ENCODE assay signal across 1 cellular context in the genomic region with DNA sequence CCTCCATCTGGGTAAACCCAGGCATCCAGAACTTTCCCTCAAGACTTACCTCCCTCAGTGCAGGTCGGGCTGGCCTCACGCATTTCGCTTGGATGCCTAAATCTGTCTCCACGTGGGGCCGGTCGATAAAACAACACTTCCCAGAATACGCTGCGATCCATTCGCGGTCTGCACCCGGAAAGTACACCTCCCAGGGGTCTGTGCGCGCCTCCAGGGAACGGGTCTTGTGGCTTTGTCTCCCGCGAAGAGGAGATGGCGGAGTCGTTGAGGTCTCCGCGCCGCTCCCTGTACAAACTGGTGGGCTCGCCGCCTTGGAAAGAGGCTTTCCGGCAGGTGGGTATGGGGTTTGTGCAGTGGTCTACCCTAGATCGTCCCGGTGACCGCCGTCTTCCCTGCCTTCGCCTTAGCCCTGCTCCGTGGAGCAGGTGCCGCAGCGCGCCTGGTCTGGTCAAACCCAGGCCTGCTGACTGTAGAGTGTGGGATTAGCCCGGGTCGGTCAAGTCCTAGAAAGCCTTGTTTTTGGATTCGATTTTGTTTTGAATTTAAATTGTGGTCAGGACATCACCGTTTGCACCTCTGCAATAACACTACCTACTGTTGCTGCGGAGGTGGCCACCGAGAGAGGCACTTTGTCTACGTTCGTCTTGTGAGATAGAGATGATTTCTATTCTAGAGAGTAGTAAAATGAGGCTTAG.
A peak's percentile ranks its signal among the peaks of the same experiment; 100 is the strongest.
TF ChIP-seq lines count a peak whose summit lies in the region.

A gene with protein sequence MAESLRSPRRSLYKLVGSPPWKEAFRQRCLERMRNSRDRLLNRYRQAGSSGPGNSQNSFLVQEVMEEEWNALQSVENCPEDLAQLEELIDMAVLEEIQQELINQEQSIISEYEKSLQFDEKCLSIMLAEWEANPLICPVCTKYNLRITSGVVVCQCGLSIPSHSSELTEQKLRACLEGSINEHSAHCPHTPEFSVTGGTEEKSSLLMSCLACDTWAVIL (plus strand): TSS at position 224 of the 695 bp plus-strand sequence. CDS start 29 bp downstream, at position 253.

TF ChIP-seq in K562, 482 proteins besides CTCF, POLR2A, EP300 and RAD21 (continued from another document and continues in another):
- TF ChIP-seq, protein P1, sequence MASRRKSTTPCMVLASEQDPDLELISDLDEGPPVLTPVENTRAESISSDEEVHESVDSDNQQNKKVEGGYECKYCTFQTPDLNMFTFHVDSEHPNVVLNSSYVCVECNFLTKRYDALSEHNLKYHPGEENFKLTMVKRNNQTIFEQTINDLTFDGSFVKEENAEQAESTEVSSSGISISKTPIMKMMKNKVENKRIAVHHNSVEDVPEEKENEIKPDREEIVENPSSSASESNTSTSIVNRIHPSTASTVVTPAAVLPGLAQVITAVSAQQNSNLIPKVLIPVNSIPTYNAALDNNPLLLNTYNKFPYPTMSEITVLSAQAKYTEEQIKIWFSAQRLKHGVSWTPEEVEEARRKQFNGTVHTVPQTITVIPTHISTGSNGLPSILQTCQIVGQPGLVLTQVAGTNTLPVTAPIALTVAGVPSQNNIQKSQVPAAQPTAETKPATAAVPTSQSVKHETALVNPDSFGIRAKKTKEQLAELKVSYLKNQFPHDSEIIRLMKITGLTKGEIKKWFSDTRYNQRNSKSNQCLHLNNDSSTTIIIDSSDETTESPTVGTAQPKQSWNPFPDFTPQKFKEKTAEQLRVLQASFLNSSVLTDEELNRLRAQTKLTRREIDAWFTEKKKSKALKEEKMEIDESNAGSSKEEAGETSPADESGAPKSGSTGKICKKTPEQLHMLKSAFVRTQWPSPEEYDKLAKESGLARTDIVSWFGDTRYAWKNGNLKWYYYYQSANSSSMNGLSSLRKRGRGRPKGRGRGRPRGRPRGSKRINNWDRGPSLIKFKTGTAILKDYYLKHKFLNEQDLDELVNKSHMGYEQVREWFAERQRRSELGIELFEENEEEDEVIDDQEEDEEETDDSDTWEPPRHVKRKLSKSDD (conservative IDR thresholded peaks at IDR 0.05; ENCODE audit: low read length): no peak
- TF ChIP-seq, protein P2, sequence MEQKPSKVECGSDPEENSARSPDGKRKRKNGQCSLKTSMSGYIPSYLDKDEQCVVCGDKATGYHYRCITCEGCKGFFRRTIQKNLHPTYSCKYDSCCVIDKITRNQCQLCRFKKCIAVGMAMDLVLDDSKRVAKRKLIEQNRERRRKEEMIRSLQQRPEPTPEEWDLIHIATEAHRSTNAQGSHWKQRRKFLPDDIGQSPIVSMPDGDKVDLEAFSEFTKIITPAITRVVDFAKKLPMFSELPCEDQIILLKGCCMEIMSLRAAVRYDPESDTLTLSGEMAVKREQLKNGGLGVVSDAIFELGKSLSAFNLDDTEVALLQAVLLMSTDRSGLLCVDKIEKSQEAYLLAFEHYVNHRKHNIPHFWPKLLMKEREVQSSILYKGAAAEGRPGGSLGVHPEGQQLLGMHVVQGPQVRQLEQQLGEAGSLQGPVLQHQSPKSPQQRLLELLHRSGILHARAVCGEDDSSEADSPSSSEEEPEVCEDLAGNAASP (IDR thresholded peaks at IDR 0.05): no peak
- TF ChIP-seq, protein P3, sequence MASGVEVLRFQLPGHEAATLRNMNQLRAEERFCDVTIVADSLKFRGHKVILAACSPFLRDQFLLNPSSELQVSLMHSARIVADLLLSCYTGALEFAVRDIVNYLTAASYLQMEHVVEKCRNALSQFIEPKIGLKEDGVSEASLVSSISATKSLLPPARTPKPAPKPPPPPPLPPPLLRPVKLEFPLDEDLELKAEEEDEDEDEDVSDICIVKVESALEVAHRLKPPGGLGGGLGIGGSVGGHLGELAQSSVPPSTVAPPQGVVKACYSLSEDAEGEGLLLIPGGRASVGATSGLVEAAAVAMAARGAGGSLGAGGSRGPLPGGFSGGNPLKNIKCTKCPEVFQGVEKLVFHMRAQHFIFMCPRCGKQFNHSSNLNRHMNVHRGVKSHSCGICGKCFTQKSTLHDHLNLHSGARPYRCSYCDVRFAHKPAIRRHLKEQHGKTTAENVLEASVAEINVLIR (CRISPR knock-in tag; IDR thresholded peaks at IDR 0.05): no peak
- TF ChIP-seq XRCC3 (IDR thresholded peaks at IDR 0.05) (no peak), ZNF124 (CRISPR knock-in tag; IDR thresholded peaks at IDR 0.05) (no peak), BDP1 (IDR thresholded peaks at IDR 0.05; ENCODE audit: insufficient read depth, insufficient read length) (no peak), HDAC8 (tag; IDR thresholded peaks at IDR 0.05) (no peak), KDM2B (CRISPR knock-in tag; IDR thresholded peaks at IDR 0.05) (no peak), CCAR2 (IDR thresholded peaks at IDR 0.05; ENCODE audit: low read depth, low read length) (no peak), TARDBP (IDR thresholded peaks at IDR 0.05) (no peak), BACH1 (tag; IDR thresholded peaks at IDR 0.05) (no peak), ZNF384 (IDR thresholded peaks at IDR 0.05; ENCODE audit: low read depth, low read length) (no peak), GTF2E2 (tag; IDR thresholded peaks at IDR 0.05) (no peak), ZNF224 (CRISPR knock-in tag; IDR thresholded peaks at IDR 0.05) (no peak), NFIC (IDR thresholded peaks at IDR 0.05) (no peak), JUNB (CRISPR knock-in tag; conservative IDR thresholded peaks at IDR 0.05) (no peak), ZNF75A (CRISPR knock-in tag; IDR thresholded peaks at IDR 0.05) (no peak), RHOXF2B (CRISPR knock-in tag; conservative IDR thresholded peaks at IDR 0.05) (no peak), ARID1B (IDR thresholded peaks at IDR 0.05) (no peak), FOXK2 (conservative IDR thresholded peaks at IDR 0.05 in 1 of 2, IDR thresholded peaks at IDR 0.05 in 1 of 2; ENCODE audit: low read depth in 2 of 2) (peak; percentile 83 to 92), LCOR (CRISPR knock-in tag; IDR thresholded peaks at IDR 0.05) (0 out of 2 replicates have a peak, but pooled peaks have one; percentile 42), CSDE1 (IDR thresholded peaks at IDR 0.05) (no peak), YY1 (IDR thresholded peaks at IDR 0.05; ENCODE audit: borderline replicate concordance in 1 of 3, control insufficient read depth in 1 of 3, extremely low read depth in 1 of 3, insufficient read depth in 3 of 3, insufficient read length in 1 of 3, insufficient replicate concordance in 2 of 3, low read depth in 1 of 3, low read length in 2 of 3) (peak in 2 of 3 experiments; percentile 55 to 63), MYNN (IDR thresholded peaks at IDR 0.05) (no peak), MYNN (CRISPR knock-in tag; IDR thresholded peaks at IDR 0.05) (no peak), SUPT5H (IDR thresholded peaks at IDR 0.05) (peak; percentile 54), LEF1 (IDR thresholded peaks at IDR 0.05) (no peak), ZNF175 (CRISPR knock-in tag; IDR thresholded peaks at IDR 0.05; ENCODE audit: low read depth) (no peak), BRD4 (IDR thresholded peaks at IDR 0.05) (no peak), ZNF143 (CRISPR knock-in tag; IDR thresholded peaks at IDR 0.05) (peak; percentile 86), EP400 (IDR thresholded peaks at IDR 0.05) (peak; percentile 93), MIER1 (IDR thresholded peaks at IDR 0.05; ENCODE audit: low read depth) (no peak), ZNF253 (CRISPR knock-in tag; conservative IDR thresholded peaks at IDR 0.05) (no peak), ZBTB8A (IDR thresholded peaks at IDR 0.05; ENCODE audit: partially characterized antibody) (no peak), HOXB6 (CRISPR knock-in tag; IDR thresholded peaks at IDR 0.05; ENCODE audit: borderline replicate concordance) (no peak), ZNF699 (CRISPR knock-in tag; IDR thresholded peaks at IDR 0.05; ENCODE audit: insufficient replicate concordance) (no peak), ZNF197 (CRISPR knock-in tag; IDR thresholded peaks at IDR 0.05; ENCODE audit: low read depth) (no peak), GMEB1 (CRISPR knock-in tag; IDR thresholded peaks at IDR 0.05) (no peak), PML (IDR thresholded peaks at IDR 0.05; ENCODE audit: low read length) (peak; percentile 21; the same call in 1 of the 2 replicates), NFXL1 (CRISPR knock-in tag; IDR thresholded peaks at IDR 0.05) (no peak), ZFP1 (CRISPR knock-in tag; IDR thresholded peaks at IDR 0.05) (no peak)
- TF ChIP-seq, protein P4, sequence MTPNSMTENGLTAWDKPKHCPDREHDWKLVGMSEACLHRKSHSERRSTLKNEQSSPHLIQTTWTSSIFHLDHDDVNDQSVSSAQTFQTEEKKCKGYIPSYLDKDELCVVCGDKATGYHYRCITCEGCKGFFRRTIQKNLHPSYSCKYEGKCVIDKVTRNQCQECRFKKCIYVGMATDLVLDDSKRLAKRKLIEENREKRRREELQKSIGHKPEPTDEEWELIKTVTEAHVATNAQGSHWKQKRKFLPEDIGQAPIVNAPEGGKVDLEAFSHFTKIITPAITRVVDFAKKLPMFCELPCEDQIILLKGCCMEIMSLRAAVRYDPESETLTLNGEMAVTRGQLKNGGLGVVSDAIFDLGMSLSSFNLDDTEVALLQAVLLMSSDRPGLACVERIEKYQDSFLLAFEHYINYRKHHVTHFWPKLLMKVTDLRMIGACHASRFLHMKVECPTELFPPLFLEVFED (CRISPR knock-in tag; conservative IDR thresholded peaks at IDR 0.05): no peak
- TF ChIP-seq, protein P5, sequence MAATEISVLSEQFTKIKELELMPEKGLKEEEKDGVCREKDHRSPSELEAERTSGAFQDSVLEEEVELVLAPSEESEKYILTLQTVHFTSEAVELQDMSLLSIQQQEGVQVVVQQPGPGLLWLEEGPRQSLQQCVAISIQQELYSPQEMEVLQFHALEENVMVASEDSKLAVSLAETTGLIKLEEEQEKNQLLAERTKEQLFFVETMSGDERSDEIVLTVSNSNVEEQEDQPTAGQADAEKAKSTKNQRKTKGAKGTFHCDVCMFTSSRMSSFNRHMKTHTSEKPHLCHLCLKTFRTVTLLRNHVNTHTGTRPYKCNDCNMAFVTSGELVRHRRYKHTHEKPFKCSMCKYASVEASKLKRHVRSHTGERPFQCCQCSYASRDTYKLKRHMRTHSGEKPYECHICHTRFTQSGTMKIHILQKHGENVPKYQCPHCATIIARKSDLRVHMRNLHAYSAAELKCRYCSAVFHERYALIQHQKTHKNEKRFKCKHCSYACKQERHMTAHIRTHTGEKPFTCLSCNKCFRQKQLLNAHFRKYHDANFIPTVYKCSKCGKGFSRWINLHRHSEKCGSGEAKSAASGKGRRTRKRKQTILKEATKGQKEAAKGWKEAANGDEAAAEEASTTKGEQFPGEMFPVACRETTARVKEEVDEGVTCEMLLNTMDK (IDR thresholded peaks at IDR 0.05; ENCODE audit: borderline replicate concordance, insufficient read depth, low read depth, low read length, poor library complexity, severe bottlenecking): no peak
- TF ChIP-seq, protein P6, sequence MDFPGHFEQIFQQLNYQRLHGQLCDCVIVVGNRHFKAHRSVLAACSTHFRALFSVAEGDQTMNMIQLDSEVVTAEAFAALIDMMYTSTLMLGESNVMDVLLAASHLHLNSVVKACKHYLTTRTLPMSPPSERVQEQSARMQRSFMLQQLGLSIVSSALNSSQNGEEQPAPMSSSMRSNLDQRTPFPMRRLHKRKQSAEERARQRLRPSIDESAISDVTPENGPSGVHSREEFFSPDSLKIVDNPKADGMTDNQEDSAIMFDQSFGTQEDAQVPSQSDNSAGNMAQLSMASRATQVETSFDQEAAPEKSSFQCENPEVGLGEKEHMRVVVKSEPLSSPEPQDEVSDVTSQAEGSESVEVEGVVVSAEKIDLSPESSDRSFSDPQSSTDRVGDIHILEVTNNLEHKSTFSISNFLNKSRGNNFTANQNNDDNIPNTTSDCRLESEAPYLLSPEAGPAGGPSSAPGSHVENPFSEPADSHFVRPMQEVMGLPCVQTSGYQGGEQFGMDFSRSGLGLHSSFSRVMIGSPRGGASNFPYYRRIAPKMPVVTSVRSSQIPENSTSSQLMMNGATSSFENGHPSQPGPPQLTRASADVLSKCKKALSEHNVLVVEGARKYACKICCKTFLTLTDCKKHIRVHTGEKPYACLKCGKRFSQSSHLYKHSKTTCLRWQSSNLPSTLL (IDR thresholded peaks at IDR 0.05): no peak
- TF ChIP-seq, protein P7, sequence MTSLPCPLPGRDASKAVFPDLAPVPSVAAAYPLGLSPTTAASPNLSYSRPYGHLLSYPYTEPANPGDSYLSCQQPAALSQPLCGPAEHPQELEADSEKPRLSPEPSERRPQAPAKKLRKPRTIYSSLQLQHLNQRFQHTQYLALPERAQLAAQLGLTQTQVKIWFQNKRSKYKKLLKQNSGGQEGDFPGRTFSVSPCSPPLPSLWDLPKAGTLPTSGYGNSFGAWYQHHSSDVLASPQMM (CRISPR knock-in tag; IDR thresholded peaks at IDR 0.05): no peak
- TF ChIP-seq, protein P8, sequence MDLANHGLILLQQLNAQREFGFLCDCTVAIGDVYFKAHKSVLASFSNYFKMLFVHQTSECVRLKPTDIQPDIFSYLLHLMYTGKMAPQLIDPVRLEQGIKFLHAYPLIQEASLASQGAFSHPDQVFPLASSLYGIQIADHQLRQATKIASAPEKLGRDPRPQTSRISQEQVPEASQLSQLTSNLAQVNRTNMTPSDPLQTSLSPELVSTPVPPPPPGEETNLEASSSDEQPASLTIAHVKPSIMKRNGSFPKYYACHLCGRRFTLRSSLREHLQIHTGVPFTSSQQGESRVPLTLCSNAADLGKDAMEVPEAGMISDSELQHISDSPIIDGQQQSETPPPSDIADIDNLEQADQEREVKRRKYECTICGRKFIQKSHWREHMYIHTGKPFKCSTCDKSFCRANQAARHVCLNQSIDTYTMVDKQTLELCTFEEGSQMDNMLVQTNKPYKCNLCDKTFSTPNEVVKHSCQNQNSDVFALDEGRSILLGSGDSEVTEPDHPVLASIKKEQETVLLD (IDR thresholded peaks at IDR 0.05): no peak
